ENCODE assay signal across 1 cellular context in the genomic region with DNA sequence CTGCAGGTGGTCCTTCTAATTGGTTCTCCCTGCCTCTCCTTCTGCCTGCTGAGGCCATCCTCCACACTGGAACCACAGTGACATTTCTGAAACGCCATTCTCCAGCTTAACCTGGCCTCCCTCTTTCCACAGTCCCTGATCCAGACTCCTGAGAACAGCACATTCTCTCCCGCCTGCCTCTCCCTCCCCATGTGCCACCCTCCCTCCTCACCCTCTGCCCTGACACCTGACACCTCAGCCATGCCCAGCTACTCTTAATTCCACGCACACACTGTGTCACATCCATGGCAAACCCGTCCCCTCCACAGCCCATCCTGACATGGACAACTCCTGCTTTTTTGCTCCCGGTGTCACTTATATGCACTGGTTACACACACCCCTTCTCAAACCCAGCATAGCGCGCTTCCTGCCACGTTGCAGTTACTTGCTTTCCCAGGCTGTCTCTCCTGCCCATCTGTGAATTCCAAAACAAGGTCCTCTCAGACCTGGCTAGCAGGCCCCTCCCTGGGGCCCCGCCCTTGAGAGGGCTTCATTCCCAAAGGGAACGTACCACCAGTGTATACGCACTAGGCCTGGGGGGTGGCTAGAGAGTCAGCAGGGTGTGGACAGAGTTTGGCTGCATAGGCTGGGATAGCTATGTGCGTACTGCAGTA.
TF ChIP-seq lines count a peak whose summit lies in the region.

No MANE protein-coding gene starts in this region.

TF ChIP-seq in HEK293, 187 proteins besides CTCF, POLR2A, EP300 and RAD21:
- TF ChIP-seq, protein P1, sequence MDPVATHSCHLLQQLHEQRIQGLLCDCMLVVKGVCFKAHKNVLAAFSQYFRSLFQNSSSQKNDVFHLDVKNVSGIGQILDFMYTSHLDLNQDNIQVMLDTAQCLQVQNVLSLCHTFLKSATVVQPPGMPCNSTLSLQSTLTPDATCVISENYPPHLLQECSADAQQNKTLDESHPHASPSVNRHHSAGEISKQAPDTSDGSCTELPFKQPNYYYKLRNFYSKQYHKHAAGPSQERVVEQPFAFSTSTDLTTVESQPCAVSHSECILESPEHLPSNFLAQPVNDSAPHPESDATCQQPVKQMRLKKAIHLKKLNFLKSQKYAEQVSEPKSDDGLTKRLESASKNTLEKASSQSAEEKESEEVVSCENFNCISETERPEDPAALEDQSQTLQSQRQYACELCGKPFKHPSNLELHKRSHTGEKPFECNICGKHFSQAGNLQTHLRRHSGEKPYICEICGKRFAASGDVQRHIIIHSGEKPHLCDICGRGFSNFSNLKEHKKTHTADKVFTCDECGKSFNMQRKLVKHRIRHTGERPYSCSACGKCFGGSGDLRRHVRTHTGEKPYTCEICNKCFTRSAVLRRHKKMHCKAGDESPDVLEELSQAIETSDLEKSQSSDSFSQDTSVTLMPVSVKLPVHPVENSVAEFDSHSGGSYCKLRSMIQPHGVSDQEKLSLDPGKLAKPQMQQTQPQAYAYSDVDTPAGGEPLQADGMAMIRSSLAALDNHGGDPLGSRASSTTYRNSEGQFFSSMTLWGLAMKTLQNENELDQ (tag by site-specific recombination; IDR thresholded peaks at IDR 0.05; ENCODE audit: low read depth) = no peak
- TF ChIP-seq KLF1 (tag by site-specific recombination; IDR thresholded peaks at IDR 0.05) = peak; percentile 67
- TF ChIP-seq ZNF341 (tag by site-specific recombination; IDR thresholded peaks at IDR 0.05; ENCODE audit: low read depth) = peak; percentile 14; the same call in 1 of the 2 replicates
- TF ChIP-seq, protein P2, sequence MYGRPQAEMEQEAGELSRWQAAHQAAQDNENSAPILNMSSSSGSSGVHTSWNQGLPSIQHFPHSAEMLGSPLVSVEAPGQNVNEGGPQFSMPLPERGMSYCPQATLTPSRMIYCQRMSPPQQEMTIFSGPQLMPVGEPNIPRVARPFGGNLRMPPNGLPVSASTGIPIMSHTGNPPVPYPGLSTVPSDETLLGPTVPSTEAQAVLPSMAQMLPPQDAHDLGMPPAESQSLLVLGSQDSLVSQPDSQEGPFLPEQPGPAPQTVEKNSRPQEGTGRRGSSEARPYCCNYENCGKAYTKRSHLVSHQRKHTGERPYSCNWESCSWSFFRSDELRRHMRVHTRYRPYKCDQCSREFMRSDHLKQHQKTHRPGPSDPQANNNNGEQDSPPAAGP (tag by site-specific recombination; IDR thresholded peaks at IDR 0.05) = peak; percentile 83
- TF ChIP-seq, protein P3, sequence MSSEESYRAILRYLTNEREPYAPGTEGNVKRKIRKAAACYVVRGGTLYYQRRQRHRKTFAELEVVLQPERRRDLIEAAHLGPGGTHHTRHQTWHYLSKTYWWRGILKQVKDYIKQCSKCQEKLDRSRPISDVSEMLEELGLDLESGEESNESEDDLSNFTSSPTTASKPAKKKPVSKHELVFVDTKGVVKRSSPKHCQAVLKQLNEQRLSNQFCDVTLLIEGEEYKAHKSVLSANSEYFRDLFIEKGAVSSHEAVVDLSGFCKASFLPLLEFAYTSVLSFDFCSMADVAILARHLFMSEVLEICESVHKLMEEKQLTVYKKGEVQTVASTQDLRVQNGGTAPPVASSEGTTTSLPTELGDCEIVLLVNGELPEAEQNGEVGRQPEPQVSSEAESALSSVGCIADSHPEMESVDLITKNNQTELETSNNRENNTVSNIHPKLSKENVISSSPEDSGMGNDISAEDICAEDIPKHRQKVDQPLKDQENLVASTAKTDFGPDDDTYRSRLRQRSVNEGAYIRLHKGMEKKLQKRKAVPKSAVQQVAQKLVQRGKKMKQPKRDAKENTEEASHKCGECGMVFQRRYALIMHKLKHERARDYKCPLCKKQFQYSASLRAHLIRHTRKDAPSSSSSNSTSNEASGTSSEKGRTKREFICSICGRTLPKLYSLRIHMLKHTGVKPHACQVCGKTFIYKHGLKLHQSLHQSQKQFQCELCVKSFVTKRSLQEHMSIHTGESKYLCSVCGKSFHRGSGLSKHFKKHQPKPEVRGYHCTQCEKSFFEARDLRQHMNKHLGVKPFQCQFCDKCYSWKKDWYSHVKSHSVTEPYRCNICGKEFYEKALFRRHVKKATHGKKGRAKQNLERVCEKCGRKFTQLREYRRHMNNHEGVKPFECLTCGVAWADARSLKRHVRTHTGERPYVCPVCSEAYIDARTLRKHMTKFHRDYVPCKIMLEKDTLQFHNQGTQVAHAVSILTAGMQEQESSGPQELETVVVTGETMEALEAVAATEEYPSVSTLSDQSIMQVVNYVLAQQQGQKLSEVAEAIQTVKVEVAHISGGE (tag by site-specific recombination; conservative IDR thresholded peaks at IDR 0.05; ENCODE audit: low read depth) = no peak
